Comparison of ENCODE assay signal across 24 cellular contexts in genomic region chr3:86178095-86178494, GRCh38.
"Had no signal": no experiment of that assay in that cellular context is flagged by ENCODE, and none has a peak within 500 bp of the region (broad histone marks: within the 10 kb centered on the region; RNA-seq: fewer than 3 reads in every experiment).

No MANE protein-coding gene starts in this region.

- ATAC-seq: foreskin keratinocyte, gastrocnemius medialis, heart right ventricle, left cardiac atrium, left lung, left ventricle myocardium superior, lower lobe of right lung, mucosa of descending colon had no signal

- H3K27ac Mint-ChIP-seq: mesothelial cell of epicardium, naive B cell had no signal

- H3K9me3 ChIP-seq: esophagus muscularis mucosa, gastrocnemius medialis, heart right ventricle, left lung, lower lobe of right lung, mucosa of descending colon had no signal

- H3K27me3 Mint-ChIP-seq: naive B cell had no signal

- H3K4me1 Mint-ChIP-seq: naive B cell had no signal

- H3K4me3 ChIP-seq: coronary artery, dorsolateral prefrontal cortex, esophagus muscularis mucosa, gastrocnemius medialis, heart right ventricle, left lung, lower lobe of right lung, mucosa of descending colon had no signal

- H3K27ac ChIP-seq: coronary artery, dorsolateral prefrontal cortex, esophagus muscularis mucosa, foreskin keratinocyte, gastrocnemius medialis, heart right ventricle, left lung, lower lobe of right lung had no signal

- H3K4me1 ChIP-seq: esophagus muscularis mucosa, foreskin keratinocyte, gastrocnemius medialis, heart right ventricle, left lung, lower lobe of right lung had no signal

- H3K9me3 Mint-ChIP-seq: mesothelial cell of epicardium had no signal

- H3K27me3 ChIP-seq: dorsolateral prefrontal cortex, esophagus muscularis mucosa, foreskin keratinocyte, gastrocnemius medialis, heart right ventricle, left lung had no signal

- H3K36me3 ChIP-seq: esophagus muscularis mucosa, gastrocnemius medialis, heart right ventricle, left lung, lower lobe of right lung had no signal

- DNase-seq: dermis blood vessel endothelial cell; dorsolateral prefrontal cortex; effector CD4-positive, alpha-beta T cell; effector memory CD4-positive, alpha-beta T cell; foreskin keratinocyte; gastrocnemius medialis; glutamatergic neuron; head of caudate nucleus; heart right ventricle; hippocampal formation; left cardiac atrium; left lung; left ventricle myocardium superior; lower lobe of right lung; mesenchymal stem cell; mucosa of descending colon; naive B cell had no signal

- H3K36me3 Mint-ChIP-seq: mesothelial cell of epicardium, naive B cell had no signal

- H3K4me3 Mint-ChIP-seq: mesothelial cell of epicardium, naive B cell had no signal

- FAIRE-seq: colon, endothelial cell of umbilical vein, islet of Langerhans, keratinocyte had no signal
